8 cellular contexts compared by ENCODE assay signal in the genomic region with DNA sequence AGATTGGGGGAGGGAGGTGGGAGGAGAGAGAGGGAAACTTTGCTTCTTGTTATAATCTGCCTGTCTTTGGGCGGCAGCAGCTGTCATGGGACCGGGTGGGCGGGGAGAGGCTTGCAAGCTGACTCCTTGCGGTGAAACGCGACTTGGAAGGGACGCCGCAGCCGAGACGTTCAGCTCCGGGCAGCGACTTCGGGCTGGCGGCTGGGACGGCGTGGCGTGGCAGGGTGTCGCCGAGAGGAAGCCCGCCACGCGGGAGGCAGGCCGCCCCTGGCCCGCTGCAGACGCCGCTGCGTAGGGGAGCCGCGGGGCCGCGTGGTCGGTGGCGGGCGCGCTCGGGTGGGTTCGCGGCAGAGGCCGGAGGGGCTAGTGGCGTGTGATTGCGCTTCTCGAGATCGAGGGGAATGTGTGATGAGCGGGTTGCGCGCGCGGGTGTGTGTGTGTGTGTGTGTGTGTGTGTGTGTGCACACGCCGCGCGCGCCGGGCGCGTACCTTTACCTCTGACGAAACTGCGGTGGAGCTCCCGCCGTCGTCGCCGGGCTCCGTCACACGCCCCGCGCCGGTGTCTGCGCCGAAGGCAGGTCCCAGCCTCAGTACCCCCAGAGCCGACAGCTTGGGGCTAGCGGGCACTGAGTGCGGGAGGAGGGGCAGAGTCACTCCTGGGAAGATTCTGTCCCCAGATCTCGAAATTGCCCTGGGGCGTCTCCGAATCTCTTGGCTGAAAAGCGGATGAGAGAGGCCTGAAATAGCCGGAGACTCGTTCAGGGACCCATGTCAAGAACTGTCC. TPM values are rescaled to one million over a fixed set of nuclear protein-coding genes. Genes with fewer than 3 reads are reported as not detected.
DNase-seq lines count a peak whose midpoint lies in the region; ATAC-seq and TF ChIP-seq lines count a peak whose summit lies in the region.

No MANE protein-coding gene starts in this region.

- TF ChIP-seq CTCF in vagina (IDR thresholded peaks at IDR 0.05) = no peak

- TF ChIP-seq POLR2A in vagina (IDR thresholded peaks at IDR 0.05) = peak in 1 of 2 donors; percentile 23

- no peaks in the 10 kb centered on the region for H3K36me3 ChIP-seq in vagina

- DNase-seq in Caki2 (ENCODE audit: low read depth) (peak; percentile 66), HuH-7.5 (ENCODE audit: low spot score) (peak; percentile 59), T-helper 1 cell (peak; percentile 43 to 67 (median 54)), anterior cingulate cortex (lab: John Stamatoyannopoulos, UW) (peak in 51 of 58 donors; percentile 25 to 86 (median 56)), hepatic stellate cell (ENCODE audit: low spot score) (peak; percentile 73), putamen (ENCODE audit: low spot score) (peak; percentile 83), vagina (ENCODE audit: extremely low spot score in 2 of 2) (no peak)

- H3K27me3 ChIP-seq in vagina = no peaks in the 10 kb centered on the region

- no peaks in the 10 kb centered on the region for H3K9me3 ChIP-seq in vagina

- in situ Hi-C loops in Caki2 (cut with HindIII; ENCODE audit: low pct_unique_long_range_greater_than_20kb, low sequenced_read_pairs) = no loop called here

- ATAC-seq in GM21515 (IDR thresholded peaks at IDR 0.05; ENCODE audit: unreplicated experiment) = peak; percentile 44

- intact Hi-C loops in vagina (cut with DNase I) = no loop called here

- peak overlapping the region; percentile 90 to 98 for H3K4me3 ChIP-seq in vagina

- peak overlapping the region; percentile 94 for H3K27ac ChIP-seq in vagina

- H3K4me1 ChIP-seq in vagina = peaks cover 31% of the 10 kb centered on the region

RNA-seq across cellular contexts. Expression of gene PPARGC1B, which starts 1.7 kb away (rescaled TPM):
- 0.17 and 0.43 TPM in 2 replicates for total RNA-seq in Caki2 (2014; rRNA removed; shearing (Covaris generic); ENCODE audit: low replicate concordance)
- total RNA-seq in vagina = 11.5 TPM

Comparison
In these comparisons a context has a peak if more than half of its experiments do, and no peak if none do; other contexts are left out.
1. DNase-seq: peak in Caki2 (single experiment), HuH-7.5 (single experiment), T-helper 1 cell (5 of 5), anterior cingulate cortex (51 of 58), hepatic stellate cell (single experiment) and putamen (single experiment); none in vagina (0 of 2).